18 cellular contexts compared by ENCODE assay signal in the genomic region with DNA sequence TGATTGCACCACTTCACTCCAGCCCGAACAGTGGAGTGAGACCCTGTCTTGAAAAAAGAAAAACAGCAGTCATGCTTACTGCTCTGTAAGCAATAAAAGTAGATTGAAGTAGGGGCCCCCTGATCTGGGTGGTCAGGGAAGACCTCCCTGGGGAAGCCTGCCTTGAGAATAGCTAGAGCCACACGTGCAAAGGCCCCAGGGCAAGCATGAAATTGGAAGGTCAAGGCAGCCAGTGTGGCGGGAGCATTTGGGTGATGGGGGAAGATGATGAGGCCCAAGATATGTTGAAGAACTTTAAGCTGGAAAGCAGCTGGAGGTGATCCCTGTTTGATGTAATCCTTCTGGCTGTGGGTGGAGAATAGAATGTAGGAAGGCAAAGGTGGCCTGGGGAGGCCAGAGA.
"Had no signal": no experiment of that assay in that cellular context is flagged by ENCODE, and none has a peak within 500 bp of the region (broad histone marks: within the 10 kb centered on the region; RNA-seq: fewer than 3 reads in every experiment).

No MANE protein-coding gene starts in this region.

- H3K4me1 ChIP-seq: ascending aorta, gastrocnemius medialis, heart right ventricle, sigmoid colon, uterus had no signal

- H3K27me3 ChIP-seq: ascending aorta, gastrocnemius medialis, heart right ventricle, sigmoid colon, spleen, thyroid gland, uterus had no signal

- H3K9me3 ChIP-seq: ascending aorta, gastrocnemius medialis, heart right ventricle, sigmoid colon, spleen, thyroid gland, uterus had no signal

- H3K36me3 Mint-ChIP-seq: mesothelial cell of epicardium had no signal

- H3K36me3 ChIP-seq: ascending aorta, gastrocnemius medialis, heart right ventricle, sigmoid colon, thyroid gland, uterus had no signal

- H3K27me3 Mint-ChIP-seq: activated CD4-positive, alpha-beta T cell treated with anti-CD3 and anti-CD28 coated beads for 36 hours; effector memory CD8-positive, alpha-beta T cell had no signal

- H3K27ac ChIP-seq: ascending aorta, gastrocnemius medialis, heart right ventricle, parathyroid adenoma, sigmoid colon, uterus had no signal

- H3K9ac ChIP-seq: parathyroid adenoma had no signal

- H3K4me3 Mint-ChIP-seq: activated CD4-positive, alpha-beta T cell treated with anti-CD3 and anti-CD28 coated beads for 36 hours; activated CD8-positive, alpha-beta T cell treated with anti-CD3 and anti-CD28 coated beads, Interleukin-2, amount 10 ng/mL, durations not matched to agents 7 days and 5 days; activated T-helper 1 cell treated with anti-CD3 and anti-CD28 coated beads, Interleukin-12 subunit alpha, Interleukin-12 subunit beta, Interleukin-2, Interleukin-4 antibody, amounts not matched to agents 30 ng/mL and 10 ng/mL and 1 ng/mL, durations not matched to agents 14 hours and 24 hours and 36 hours; effector memory CD8-positive, alpha-beta T cell; mesothelial cell of epicardium had no signal

- H3K4me1 Mint-ChIP-seq: activated CD4-positive, alpha-beta T cell treated with anti-CD3 and anti-CD28 coated beads for 36 hours; mesothelial cell of epicardium had no signal

- H3K27ac Mint-ChIP-seq: activated CD4-positive, alpha-beta T cell treated with anti-CD3 and anti-CD28 coated beads for 36 hours; activated CD8-positive, alpha-beta T cell treated with anti-CD3 and anti-CD28 coated beads, Interleukin-2, amount 10 ng/mL, durations not matched to agents 7 days and 5 days; activated T-helper 1 cell treated with anti-CD3 and anti-CD28 coated beads, Interleukin-12 subunit alpha, Interleukin-12 subunit beta, Interleukin-2, Interleukin-4 antibody, amounts not matched to agents 30 ng/mL and 10 ng/mL and 1 ng/mL, durations not matched to agents 14 hours and 24 hours and 36 hours; effector memory CD8-positive, alpha-beta T cell; mesothelial cell of epicardium had no signal

- H3K9me3 Mint-ChIP-seq: activated T-helper 1 cell treated with anti-CD3 and anti-CD28 coated beads, Interleukin-12 subunit alpha, Interleukin-12 subunit beta, Interleukin-2, Interleukin-4 antibody, amounts not matched to agents 30 ng/mL and 10 ng/mL and 1 ng/mL, durations not matched to agents 14 hours and 24 hours and 36 hours; effector memory CD8-positive, alpha-beta T cell; mesothelial cell of epicardium had no signal

- ATAC-seq: activated CD4-positive, alpha-beta T cell treated with anti-CD3 and anti-CD28 coated beads for 36 hours; activated CD8-positive, alpha-beta T cell treated with anti-CD3 and anti-CD28 coated beads, Interleukin-2, amount 10 ng/mL, durations not matched to agents 7 days and 5 days; effector memory CD8-positive, alpha-beta T cell; gastrocnemius medialis; heart right ventricle had no signal

- DNase-seq: activated CD4-positive, alpha-beta T cell treated with anti-CD3 and anti-CD28 coated beads for 36 hours; activated CD8-positive, alpha-beta memory T cell treated with anti-CD3 and anti-CD28 coated beads, Interleukin-2, amount 50 U/mL, for 48 hours; activated CD8-positive, alpha-beta T cell treated with anti-CD3 and anti-CD28 coated beads, Interleukin-2, amount 10 ng/mL, durations not matched to agents 7 days and 5 days; activated naive CD4-positive, alpha-beta T cell; dermis blood vessel endothelial cell; effector memory CD8-positive, alpha-beta T cell; gastrocnemius medialis; heart right ventricle; sigmoid colon; spleen; T-helper 1 cell; T1000; thyroid gland; uterus had no signal

- H3K4me3 ChIP-seq: ascending aorta, gastrocnemius medialis, heart right ventricle, sigmoid colon, spleen, thyroid gland, uterus had no signal

- H2AFZ ChIP-seq: parathyroid adenoma had no signal
